In the genomic region with DNA sequence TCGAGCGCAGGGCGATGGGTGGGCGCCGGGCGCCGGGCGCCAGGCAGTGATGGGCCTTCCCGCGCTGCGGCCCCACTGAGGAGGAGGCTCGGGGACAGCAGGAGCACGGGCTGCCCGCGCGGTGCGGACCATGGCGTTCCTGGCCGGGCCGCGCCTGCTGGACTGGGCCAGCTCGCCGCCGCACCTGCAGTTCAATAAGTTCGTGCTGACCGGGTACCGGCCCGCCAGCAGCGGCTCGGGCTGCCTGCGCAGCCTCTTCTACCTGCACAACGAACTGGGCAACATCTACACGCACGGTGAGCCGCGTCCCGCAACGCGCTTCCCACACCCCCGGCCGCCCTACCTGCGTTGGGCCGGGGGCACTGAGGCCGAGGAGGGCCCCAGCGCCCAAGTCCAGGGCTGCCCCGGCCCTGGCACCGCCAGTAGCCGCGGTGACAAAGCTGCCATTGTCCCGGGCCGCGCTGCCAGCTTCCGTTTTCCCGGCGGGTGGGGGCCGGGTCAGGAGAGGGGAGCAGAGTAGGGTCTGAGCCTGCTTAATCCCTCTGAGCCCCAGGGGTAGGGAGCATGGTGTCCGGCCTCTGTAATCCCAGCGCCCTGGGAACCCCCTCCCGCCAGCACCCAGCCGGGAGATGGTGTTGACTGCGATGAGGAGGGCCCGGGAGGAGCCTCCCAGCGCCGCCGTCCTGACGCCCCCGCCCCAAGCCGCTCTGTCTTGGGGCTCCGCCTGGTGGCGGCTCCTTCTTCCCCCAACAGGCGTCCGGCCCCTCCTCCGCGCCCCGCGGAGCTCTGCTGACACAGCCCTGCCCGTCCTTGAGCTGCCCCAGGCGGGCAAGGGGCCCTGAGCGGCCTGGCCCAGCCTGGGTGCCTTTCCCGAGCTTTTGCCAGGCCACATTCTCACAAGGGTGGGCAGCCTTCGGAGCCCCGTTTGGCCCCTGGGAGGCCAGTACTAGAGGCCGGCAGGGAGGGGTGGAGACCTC, we compare ENCODE assay signal across 8 cellular contexts. TPM values are rescaled to one million over a fixed set of nuclear protein-coding genes. Genes with fewer than 3 reads are reported as not detected.
DNase-seq lines count a peak whose midpoint lies in the region; ATAC-seq lines count a peak whose summit lies in the region.

No MANE protein-coding gene starts in this region.

- H3K4me3 ChIP-seq in endocrine pancreas (ENCODE audit: control insufficient read depth, insufficient read depth, low read length): no peak overlapping the region

- ATAC-seq in HG02938 (IDR thresholded peaks at IDR 0.05; ENCODE audit: unreplicated experiment): peak; percentile 25

- CTCF ChIA-PET in activated CD4-positive, alpha-beta memory T cell treated with anti-CD3 and anti-CD28 coated beads, Interleukin-2, amount 10 ng/mL, durations not matched to agents 7 days and 5 days (lab: Charles Lee): interaction anchor here (0.9 to 1.6 kb wide), 8 partner anchors 10 to 166 kb away, joined by 3 to 31 read pairs (median 6); a partner anchor contains a TSS

- peaks cover 21% of the 10 kb centered on the region for H3K27me3 Mint-ChIP-seq in activated CD4-positive, alpha-beta memory T cell treated with anti-CD3 and anti-CD28 coated beads, Interleukin-2, amount 10 ng/mL, durations not matched to agents 7 days and 5 days

- no peaks in the 10 kb centered on the region for H3K9me3 ChIP-seq in endocrine pancreas (ENCODE audit: control insufficient read depth, low read length)

- peaks cover 39% of the 10 kb centered on the region for H3K4me1 Mint-ChIP-seq in activated CD4-positive, alpha-beta memory T cell treated with anti-CD3 and anti-CD28 coated beads, Interleukin-2, amount 10 ng/mL, durations not matched to agents 7 days and 5 days

- H3K36me3 Mint-ChIP-seq in activated CD4-positive, alpha-beta memory T cell treated with anti-CD3 and anti-CD28 coated beads, Interleukin-2, amount 10 ng/mL, durations not matched to agents 7 days and 5 days (ENCODE audit: low read depth): peaks cover 22% of the 10 kb centered on the region

- no peaks in the 10 kb centered on the region for H3K9me3 Mint-ChIP-seq in activated CD4-positive, alpha-beta memory T cell treated with anti-CD3 and anti-CD28 coated beads, Interleukin-2, amount 10 ng/mL, durations not matched to agents 7 days and 5 days

- H3K4me1 ChIP-seq in endocrine pancreas (ENCODE audit: control insufficient read depth, insufficient read depth, low read length): no peaks in the 10 kb centered on the region

- H3K27me3 ChIP-seq in endocrine pancreas (ENCODE audit: control insufficient read depth, insufficient read depth, low read length): peaks cover 14% of the 10 kb centered on the region

- DNase-seq in NCI-H1092 treated with DMSO at 0.1 percent for 48 hours (lab: John Stamatoyannopoulos, UW): peak; percentile 16
- DNase-seq in NCI-H1092 (lab: John Stamatoyannopoulos, UW): no peak
- DNase-seq in NCI-H774 (lab: John Stamatoyannopoulos, UW): peak; percentile 8
- peak; percentile 87 for DNase-seq in activated CD4-positive, alpha-beta memory T cell treated with anti-CD3 and anti-CD28 coated beads, Interleukin-2, amount 10 ng/mL, durations not matched to agents 7 days and 5 days
- DNase-seq in mesenteric fat pad (ENCODE audit: low spot score): peak; percentile 90
- DNase-seq in stimulated activated CD8-positive, alpha-beta memory T cell treated with anti-CD3 and anti-CD28 coated beads, Interleukin-15, amount 100 ng/mL, for 48 hours (ENCODE audit: low read depth in 2 of 2): peak; percentile 82 to 83

- no peaks in the 10 kb centered on the region for H3K36me3 ChIP-seq in endocrine pancreas (ENCODE audit: control insufficient read depth, insufficient read depth, low read length)

- peak overlapping the region; percentile 63 for H3K9ac ChIP-seq in endocrine pancreas (ENCODE audit: control insufficient read depth, insufficient read depth, low read length)

- H3K4me3 Mint-ChIP-seq in activated CD4-positive, alpha-beta memory T cell treated with anti-CD3 and anti-CD28 coated beads, Interleukin-2, amount 10 ng/mL, durations not matched to agents 7 days and 5 days: peak overlapping the region; percentile 76

- peak overlapping the region; percentile 71 for H3K27ac Mint-ChIP-seq in activated CD4-positive, alpha-beta memory T cell treated with anti-CD3 and anti-CD28 coated beads, Interleukin-2, amount 10 ng/mL, durations not matched to agents 7 days and 5 days

- POLR2A ChIA-PET in activated CD4-positive, alpha-beta memory T cell treated with anti-CD3 and anti-CD28 coated beads, Interleukin-2, amount 10 ng/mL, durations not matched to agents 7 days and 5 days (lab: Charles Lee): interaction anchor here (0.6 to 4.1 kb wide), 19 partner anchors 10 to 216 kb away, joined by 3 to 107 read pairs (median 3); a partner anchor contains a TSS

RNA-seq across cellular contexts. Expression of a gene that starts 0.7 kb away (rescaled TPM):
- total RNA-seq in activated CD4-positive, alpha-beta memory T cell treated with anti-CD3 and anti-CD28 coated beads, Interleukin-2, amount 10 ng/mL, durations not matched to agents 7 days and 5 days: 10 to 100 TPM; 50.0 to 52.3 TPM
- 4.5 TPM for total RNA-seq in mesenteric fat pad

RNA-seq across cellular contexts. Expression of a gene that starts 5.8 kb away (rescaled TPM):
- total RNA-seq in activated CD4-positive, alpha-beta memory T cell treated with anti-CD3 and anti-CD28 coated beads, Interleukin-2, amount 10 ng/mL, durations not matched to agents 7 days and 5 days: not detected
- not detected for total RNA-seq in mesenteric fat pad

RNA-seq across cellular contexts. Expression of a gene that starts 10.4 kb away (rescaled TPM):
- 100 to 1,000 TPM; 118 to 124 TPM for total RNA-seq in activated CD4-positive, alpha-beta memory T cell treated with anti-CD3 and anti-CD28 coated beads, Interleukin-2, amount 10 ng/mL, durations not matched to agents 7 days and 5 days
- 0.58 TPM for total RNA-seq in mesenteric fat pad

RNA-seq across cellular contexts. Expression of a gene that starts 42.9 kb away (rescaled TPM):
- under 1 TPM; 0.23 to 0.28 TPM for total RNA-seq in activated CD4-positive, alpha-beta memory T cell treated with anti-CD3 and anti-CD28 coated beads, Interleukin-2, amount 10 ng/mL, durations not matched to agents 7 days and 5 days
- total RNA-seq in mesenteric fat pad: not detected

RNA-seq across cellular contexts. Expression of a gene that starts 48.1 kb away (rescaled TPM):
- not detected for total RNA-seq in activated CD4-positive, alpha-beta memory T cell treated with anti-CD3 and anti-CD28 coated beads, Interleukin-2, amount 10 ng/mL, durations not matched to agents 7 days and 5 days
- total RNA-seq in mesenteric fat pad: not detected

Comparison
In these comparisons a context has a peak if more than half of its experiments do, and no peak if none do; other contexts are left out.
1. RNA of a gene that starts 10.4 kb away (total RNA-seq): 118 to 124 TPM in activated CD4-positive, alpha-beta memory T cell treated with anti-CD3 and anti-CD28 coated beads, Interleukin-2, amount 10 ng/mL, durations not matched to agents 7 days and 5 days; 0.58 TPM in mesenteric fat pad (single experiment); every median in the first group is over 10 times any median in the second.